ENCODE assay signal across 20 cellular contexts in the genomic region with DNA sequence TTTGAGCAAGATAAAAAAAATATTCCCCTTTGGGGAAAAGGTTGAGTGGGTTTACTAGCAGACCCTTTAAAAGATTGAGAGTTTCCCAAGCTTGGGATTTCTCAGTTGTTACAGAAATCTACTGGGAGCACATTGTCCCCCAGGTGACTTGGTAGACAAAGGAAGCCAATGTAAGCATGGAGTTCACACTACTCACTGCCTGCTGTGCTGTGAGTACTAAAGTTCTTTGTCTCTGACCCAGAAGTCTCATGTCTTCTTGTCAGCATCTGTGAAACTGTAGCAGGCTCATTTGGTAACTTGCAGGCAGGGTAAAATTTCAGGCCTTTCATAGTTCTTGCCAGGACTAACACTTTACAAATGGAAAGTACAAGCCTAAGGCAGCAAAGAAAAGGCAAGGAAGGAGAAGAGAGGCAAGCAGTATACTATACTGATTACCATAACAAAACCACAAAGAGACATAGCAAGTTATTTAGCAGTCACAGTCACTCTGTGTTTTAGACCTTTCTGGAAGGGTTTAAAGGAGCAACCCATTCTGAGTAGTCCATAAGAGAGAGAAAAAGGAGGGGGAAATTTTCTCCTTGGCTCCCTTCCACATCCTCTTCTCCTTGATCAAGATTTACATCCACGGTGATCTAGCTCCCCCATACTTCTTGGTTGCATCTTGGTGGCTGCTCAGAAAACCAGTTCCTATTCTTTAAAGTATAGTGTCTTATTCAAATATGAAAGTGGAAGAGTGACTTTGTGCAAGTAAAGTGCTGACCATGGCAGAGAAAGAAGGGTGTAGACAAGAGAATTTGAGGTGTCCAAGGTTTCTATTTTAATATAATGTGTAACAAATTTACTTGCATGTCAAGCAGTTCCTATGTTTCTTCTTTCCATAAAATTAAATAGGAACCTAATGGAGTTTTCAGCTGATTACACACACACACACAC.
DNase-seq lines count a peak whose midpoint lies in the region; ATAC-seq, FAIRE-seq and TF ChIP-seq lines count a peak whose summit lies in the region.
"Had no signal": no experiment of that assay in that cellular context is flagged by ENCODE, and none has a peak within 500 bp of the region (broad histone marks: within the 10 kb centered on the region; RNA-seq: fewer than 3 reads in every experiment).

No MANE protein-coding gene starts in this region.

- H3K27me3 Mint-ChIP-seq in GM23338 (ENCODE audit: insufficient read depth, low read depth, poor library complexity) (peaks cover 2% of the 10 kb centered on the region), neural crest cell (ENCODE audit: low read depth) (no peaks in the 10 kb centered on the region)

- H3K27ac ChIP-seq in GM23338 (ENCODE audit: low read depth): no peak overlapping the region
- H3K27ac ChIP-seq in H1 (ENCODE audit: low read depth, low read length): peak overlapping the region; percentile 32; the same call in 1 of the 2 replicates
- H3K27ac ChIP-seq in OCI-LY7 (ENCODE audit: low read depth, low read length, poor library complexity, severe bottlenecking): no peak overlapping the region
- H3K27ac ChIP-seq: HL-60, PC-9, SJSA1 had no signal

- BruUV-seq in OCI-LY7 (replicated peaks; lab: Mats Ljungman, UMichigan): no TSS peak

- WGBS in H1 (ENCODE audit: extremely low coverage in 1 of 2, insufficient coverage in 1 of 2, insufficient read length in 1 of 2, insufficient replicate concordance in 2 of 2, low coverage in 1 of 2, low lambda C conversion rate in 2 of 2, missing lambda C conversion rate in 1 of 2), 2 experiments: 71% methylated on average over 1 of the region's 1 CpG; no CpG with 5 or more reads in 1 of the 2 experiments

- H3K4me1 ChIP-seq in GM23338 (ENCODE audit: insufficient read depth) (no peaks in the 10 kb centered on the region), H1 (replicated peaks in 1 of 4; ENCODE audit: control insufficient read depth in 3 of 4, insufficient read depth in 4 of 4, low read length in 3 of 4) (peaks cover 0 to 4% (median 2%) of the 10 kb centered on the region in 4 experiments; a peak in 2 of 7 replicates), OCI-LY7 (ENCODE audit: insufficient read depth, low read length, poor library complexity, severe bottlenecking) (no peaks in the 10 kb centered on the region)
- H3K4me1 ChIP-seq: HAP-1 had no signal

- no peak overlapping the region for H2AFZ ChIP-seq in GM23338
- H2AFZ ChIP-seq in H1 (ENCODE audit: low read length): no peak overlapping the region; the same call in 1 of the 2 replicates
- no peak overlapping the region for H2AFZ ChIP-seq in OCI-LY7 (ENCODE audit: low read length)
- H2AFZ ChIP-seq: PC-9 had no signal

- intact Hi-C loops in OCI-LY7 (cut with micrococcal nuclease; ENCODE audit: unreplicated experiment): loop anchor here (10.0 kb wide), 1 partner anchor 474 kb away; no protein-coding TSS in a partner anchor

- no peak overlapping the region for H3K56ac ChIP-seq in H1 (replicated peaks; ENCODE audit: insufficient read length, low read depth, low read length)

- CTCF ChIA-PET in H1 (lab: Charles Lee; ENCODE audit: partially characterized antibody) (interaction anchor here (0.7 to 2.2 kb wide), 2 partner anchors 160 to 236 kb away, joined by 3 to 15 read pairs; a partner anchor contains a TSS), OCI-LY7 (lab: Charles Lee; ENCODE audit: unreplicated experiment) (no interaction called here)

- H3K36me3 ChIP-seq in GM23338 (ENCODE audit: insufficient read depth) (no peaks in the 10 kb centered on the region), H1 (ENCODE audit: control insufficient read depth in 2 of 4, insufficient read depth in 4 of 4, low read length in 3 of 4) (no peaks in the 10 kb centered on the region), OCI-LY7 (ENCODE audit: insufficient read depth, low read length) (no peaks in the 10 kb centered on the region)
- H3K36me3 ChIP-seq: HAP-1, SJSA1 had no signal

- H2BK20ac ChIP-seq in H1 (ENCODE audit: low read length): no peak overlapping the region

- H3K4me3 ChIP-seq in GM23338: no peak overlapping the region
- H3K4me3 ChIP-seq in H1 (ENCODE audit: extremely low read depth in 1 of 4, insufficient read depth in 2 of 4, low read depth in 3 of 4, low read length in 4 of 4): no peak overlapping the region
- H3K4me3 ChIP-seq in OCI-LY7 (ENCODE audit: low read depth, low read length, poor library complexity, severe bottlenecking): no peak overlapping the region
- H3K4me3 ChIP-seq: HAP-1, PC-9, SJSA1 had no signal

- no peak overlapping the region for H2BK120ac ChIP-seq in H1 (replicated peaks; ENCODE audit: low read depth, low read length)

- peaks cover 15% of the 10 kb centered on the region for H3K9me3 Mint-ChIP-seq in GM23338
- peaks cover 14% of the 10 kb centered on the region for H3K9me3 Mint-ChIP-seq in neural crest cell

- H3K36me3 Mint-ChIP-seq in GM23338 (ENCODE audit: low read depth) (peaks cover 13% of the 10 kb centered on the region), neural crest cell (ENCODE audit: low read depth) (peaks cover 9% of the 10 kb centered on the region)

- H3F3A ChIP-seq in GM23338 (replicated peaks; ENCODE audit: low read depth): no peaks in the 10 kb centered on the region

- POLR2A ChIA-PET in H1 (lab: Charles Lee; ENCODE audit: partially characterized antibody): no interaction called here
- POLR2A ChIA-PET in OCI-LY7 (lab: Charles Lee): no interaction called here

- H3K9me2 ChIP-seq in GM23338 (ENCODE audit: insufficient read depth) (no peaks in the 10 kb centered on the region), OCI-LY7 (ENCODE audit: insufficient read depth, low read length) (no peaks in the 10 kb centered on the region)

- TF ChIP-seq CTCF in GM23338 (conservative IDR thresholded peaks at IDR 0.05; ENCODE audit: low read depth in 2 of 2): no peak
- no peak for TF ChIP-seq CTCF in H1 (IDR thresholded peaks at IDR 0.05; ENCODE audit: control extremely low read depth in 1 of 3, insufficient read depth in 1 of 3, low read depth in 1 of 3, low read length in 3 of 3)
- no peak for TF ChIP-seq CTCF in neural crest cell (conservative IDR thresholded peaks at IDR 0.05)
- no peak for TF ChIP-seq CTCF in OCI-LY7 (conservative IDR thresholded peaks at IDR 0.05; ENCODE audit: low read length)

- H4K5ac ChIP-seq in H1 (ENCODE audit: insufficient read length, low read depth, low read length): no peak overlapping the region

- H4K8ac ChIP-seq in H1 (ENCODE audit: extremely low read depth, insufficient read depth, low read length): no peak overlapping the region

- no peak for TF ChIP-seq POLR2A in H1 (IDR thresholded peaks at IDR 0.05; ENCODE audit: control extremely low read depth in 1 of 2, low read depth in 2 of 2, low read length in 2 of 2)

- no peak overlapping the region for H3K9ac ChIP-seq in H1 (replicated peaks in 1 of 4; ENCODE audit: extremely low read depth in 1 of 4, low read depth in 3 of 4, low read length in 3 of 4)

- H3K4me1 Mint-ChIP-seq in GM23338: peaks cover 3% of the 10 kb centered on the region
- peaks cover 7% of the 10 kb centered on the region for H3K4me1 Mint-ChIP-seq in neural crest cell
- H3K4me1 Mint-ChIP-seq: B cell had no signal

- H2BK12ac ChIP-seq in H1 (ENCODE audit: low read depth, low read length): no peak overlapping the region

- DNase-seq in GM23338 (ENCODE audit: low spot score) (peak; percentile 46), NCI-H69 (lab: John Stamatoyannopoulos, UW) (peak; percentile 8), H1 (ENCODE audit: low read depth in 1 of 2, low spot score in 2 of 2) (no peak), neural crest cell (ENCODE audit: low read depth, low spot score) (no peak), OCI-LY7 (ENCODE audit: low spot score) (no peak), HPDE6-E6E7 (ENCODE audit: extremely low spot score) (no peak)
- DNase-seq in activated CD8-positive, alpha-beta memory T cell treated with anti-CD3 and anti-CD28 coated beads, Interleukin-2, amount 50 U/mL, for 4 hours: no peak
- DNase-seq in stimulated activated CD4-positive, alpha-beta T cell treated with anti-CD3 and anti-CD28 coated beads, Interleukin-15, amount 100 ng/mL, for 24 hours: no peak
- DNase-seq: 8988T, DND-41, NCI-H1105, NCI-H1694, NCI-H2081 treated with DMSO at 0.1 percent for 48 hours, NCI-H446 treated with DMSO at 0.1 percent for 48 hours, PC-9 had no signal

- no peaks in the 10 kb centered on the region for H3K79me1 ChIP-seq in H1 (ENCODE audit: low read depth, low read length)

- no peak overlapping the region for H4K91ac ChIP-seq in H1 (replicated peaks; ENCODE audit: insufficient read length, low read length)

- no peak; a peak in 1 of 4 replicates for TF ChIP-seq RAD21 in H1 (IDR thresholded peaks at IDR 0.05 in 1 of 2, conservative IDR thresholded peaks at IDR 0.05 in 1 of 2; ENCODE audit: low read depth in 2 of 2, low read length in 2 of 2)

- no peak overlapping the region for H3K14ac ChIP-seq in H1 (ENCODE audit: insufficient read length)

- H3K27me3 ChIP-seq in GM23338 (ENCODE audit: insufficient read depth): no peaks in the 10 kb centered on the region
- no peaks in the 10 kb centered on the region for H3K27me3 ChIP-seq in H1 (replicated peaks in 1 of 4; ENCODE audit: control insufficient read depth in 3 of 4, extremely low read depth in 1 of 4, insufficient read depth in 3 of 4, low read length in 3 of 4)
- H3K27me3 ChIP-seq: SJSA1 had no signal

- ATAC-seq in GM23338: peak; percentile 84

- H3K18ac ChIP-seq in H1 (ENCODE audit: extremely low read depth, low read length): no peak overlapping the region

- H3K23ac ChIP-seq in H1 (ENCODE audit: insufficient read length): no peak overlapping the region

- no peak overlapping the region for H2BK5ac ChIP-seq in H1 (ENCODE audit: low read depth, low read length)

- H3K9me3 ChIP-seq in H1 (ENCODE audit: insufficient read depth in 2 of 2, low read depth in 1 of 2, low read length in 1 of 2): peaks cover 2 to 5% of the 10 kb centered on the region in 2 experiments; a peak in 3 of 4 replicates
- no peaks in the 10 kb centered on the region for H3K9me3 ChIP-seq in OCI-LY7 (ENCODE audit: low read length)
- H3K9me3 ChIP-seq: HAP-1 had no signal

- H3K23me2 ChIP-seq in H1 (ENCODE audit: low read depth, low read length): no peaks in the 10 kb centered on the region

- no peak overlapping the region for H3K4ac ChIP-seq in H1 (replicated peaks; ENCODE audit: insufficient read length, low read depth, low read length)

- no peak for TF ChIP-seq EP300 in H1 (IDR thresholded peaks at IDR 0.05; ENCODE audit: borderline replicate concordance in 1 of 2, low read depth in 2 of 2, low read length in 2 of 2)

- H3K4me3 Mint-ChIP-seq in GM23338: no peak overlapping the region
- no peak overlapping the region for H3K4me3 Mint-ChIP-seq in neural crest cell
- H3K4me3 Mint-ChIP-seq: B cell had no signal

- H3K4me2 ChIP-seq in GM23338 (no peak overlapping the region), H1 (ENCODE audit: insufficient read depth in 1 of 2, low read depth in 2 of 2, low read length in 2 of 2) (no peak overlapping the region), OCI-LY7 (ENCODE audit: low read length) (no peak overlapping the region)
- H3K4me2 ChIP-seq: PC-9 had no signal

- H3K27ac Mint-ChIP-seq in GM23338: no peak overlapping the region
- peak overlapping the region; percentile 52 for H3K27ac Mint-ChIP-seq in neural crest cell (ENCODE audit: unreplicated experiment)
- H3K27ac Mint-ChIP-seq: B cell had no signal

- H3K79me2 ChIP-seq in GM23338 (replicated peaks; ENCODE audit: insufficient read depth) (no peaks in the 10 kb centered on the region), H1 (ENCODE audit: control insufficient read depth in 1 of 2, insufficient read depth in 2 of 2, low read length in 2 of 2) (no peaks in the 10 kb centered on the region), OCI-LY7 (ENCODE audit: insufficient read depth, low read depth, low read length) (no peaks in the 10 kb centered on the region)

- FAIRE-seq in H1 (lab: Jason Lieb, UNC): peak; percentile 63
- FAIRE-seq: HTR-8/SVneo had no signal

- H2BK15ac ChIP-seq in H1 (ENCODE audit: low read length): no peak overlapping the region

- H4K20me1 ChIP-seq in GM23338 (replicated peaks; ENCODE audit: insufficient read depth) (no peaks in the 10 kb centered on the region), H1 (replicated peaks in 1 of 2; ENCODE audit: control insufficient read depth in 1 of 2, insufficient read depth in 2 of 2, low read length in 2 of 2) (no peaks in the 10 kb centered on the region), OCI-LY7 (ENCODE audit: insufficient read depth, low read length) (no peaks in the 10 kb centered on the region)

- H2AK5ac ChIP-seq in H1 (ENCODE audit: low read depth, low read length): no peak overlapping the region

Comparison
In these comparisons a context has a peak if more than half of its experiments do, and no peak if none do; other contexts are left out.
1. DNase-seq: peak in GM23338 (single experiment) and NCI-H69 (single experiment); none in H1 (0 of 2), neural crest cell (single experiment), activated CD8-positive, alpha-beta memory T cell treated with anti-CD3 and anti-CD28 coated beads, Interleukin-2, amount 50 U/mL, for 4 hours (single experiment), OCI-LY7 (single experiment), HPDE6-E6E7 (single experiment) and stimulated activated CD4-positive, alpha-beta T cell treated with anti-CD3 and anti-CD28 coated beads, Interleukin-15, amount 100 ng/mL, for 24 hours (single experiment).